In genomic region chr18:72672364-72673151, GRCh38 we compare ENCODE assay signal across 8 cellular contexts.
DNase-seq lines count a peak whose midpoint lies in the region; ATAC-seq, FAIRE-seq and TF ChIP-seq lines count a peak whose summit lies in the region.

No MANE protein-coding gene starts in this region.

- H3K36me3 ChIP-seq in RWPE2 (ENCODE audit: low read depth) (no peaks in the 10 kb centered on the region), fibroblast of lung (ENCODE audit: control insufficient read depth, insufficient read depth, low read length) (no peaks in the 10 kb centered on the region), small intestine (ENCODE audit: control insufficient read depth in 2 of 2, insufficient read depth in 2 of 2, low read length in 2 of 2) (no peaks in the 10 kb centered on the region)

- H3K27me3 ChIP-seq in RWPE2 (ENCODE audit: insufficient read depth, poor library complexity, severe bottlenecking) (no peaks in the 10 kb centered on the region), fibroblast of lung (ENCODE audit: control insufficient read depth, insufficient read depth, low read length) (no peaks in the 10 kb centered on the region), small intestine (ENCODE audit: control insufficient read depth in 2 of 2, insufficient read depth in 2 of 2, low read length in 2 of 2) (peaks cover 0 to 3% of the 10 kb centered on the region in 2 donors)

- H3K9me3 ChIP-seq in RWPE2 (ENCODE audit: severe bottlenecking) (no peaks in the 10 kb centered on the region), fibroblast of lung (ENCODE audit: control insufficient read depth, insufficient read depth, low read depth, low read length) (no peaks in the 10 kb centered on the region), small intestine (ENCODE audit: control insufficient read depth, low read depth) (no peaks in the 10 kb centered on the region)

- no peak overlapping the region for H3K9ac ChIP-seq in fibroblast of lung (ENCODE audit: insufficient read depth, low read length)

- no peak for FAIRE-seq in small intestine (lab: Jason Lieb, UNC)

- no peak overlapping the region for H2AFZ ChIP-seq in fibroblast of lung (ENCODE audit: low read length)

- ATAC-seq in GM21367 (IDR thresholded peaks at IDR 0.05; ENCODE audit: unreplicated experiment): peak; percentile 40
- peak; percentile 34 for ATAC-seq in HG03575 (IDR thresholded peaks at IDR 0.05; ENCODE audit: extremely low read depth, insufficient number of reproducible peaks, low FRiP score, unreplicated experiment)
- no peak for ATAC-seq in RWPE2 (ENCODE audit: low read depth)

- TF ChIP-seq CTCF in RWPE2 (IDR thresholded peaks at IDR 0.05; ENCODE audit: poor library complexity, severe bottlenecking) (peak; percentile 77), fibroblast of lung (conservative IDR thresholded peaks at IDR 0.05 in 1 of 2, IDR thresholded peaks at IDR 0.05 in 1 of 2; ENCODE audit: low read depth in 1 of 2, low read length in 2 of 2) (peak; percentile 40 to 54)

- DNase-seq in NCI-H82 (lab: John Stamatoyannopoulos, UW) (peak; percentile 42), NCI-H82 treated with DMSO at 0.1 percent for 48 hours (lab: John Stamatoyannopoulos, UW; ENCODE audit: unreplicated experiment) (no peak), RWPE2 (ENCODE audit: low spot score) (no peak), fibroblast of lung (ENCODE audit: low read depth in 2 of 2) (peak; percentile 18 to 23), small intestine (peak; percentile 27)
- no peak for DNase-seq in stimulated activated naive CD4-positive, alpha-beta T cell treated with Interleukin-2 at 50 U/mL for 16 hours (lab: John Stamatoyannopoulos, UW)

- 58 to 68% (median 67%) methylated on average over 9 of the region's 9 CpGs for WGBS in small intestine, 3 donors

- H3K27ac ChIP-seq in RWPE2 (ENCODE audit: poor library complexity, severe bottlenecking) (no peak overlapping the region), fibroblast of lung (ENCODE audit: insufficient read depth, low read length) (no peak overlapping the region), small intestine (ENCODE audit: low read depth in 1 of 2, low read length in 1 of 2) (no peak overlapping the region)

- H3K4me1 ChIP-seq in RWPE2 (ENCODE audit: insufficient read depth, poor library complexity, severe bottlenecking) (no peaks in the 10 kb centered on the region), fibroblast of lung (ENCODE audit: control insufficient read depth, extremely low read depth, insufficient read depth, low read length) (no peaks in the 10 kb centered on the region), small intestine (ENCODE audit: control insufficient read depth in 2 of 2, insufficient read depth in 1 of 2, low read depth in 1 of 2, low read length in 1 of 2) (no peaks in the 10 kb centered on the region)

- H3K4me3 ChIP-seq in RWPE2 (ENCODE audit: severe bottlenecking): no peak overlapping the region
- H3K4me3 ChIP-seq in fibroblast of lung (replicated peaks in 1 of 4; ENCODE audit: control extremely low read depth in 1 of 4, insufficient read depth in 1 of 4, low read depth in 3 of 4, low read length in 4 of 4): no peak overlapping the region
- H3K4me3 ChIP-seq in small intestine (ENCODE audit: low read depth in 1 of 2, low read length in 2 of 2): no peak overlapping the region

- no peak overlapping the region for H3K4me2 ChIP-seq in fibroblast of lung (ENCODE audit: extremely low read depth, insufficient read depth, low read length)

- no peaks in the 10 kb centered on the region for H3K79me2 ChIP-seq in fibroblast of lung (ENCODE audit: control insufficient read depth, insufficient read depth, low read length)

- H4K20me1 ChIP-seq in fibroblast of lung (ENCODE audit: control insufficient read depth, extremely low read depth, insufficient read depth, low read length): no peaks in the 10 kb centered on the region

Comparison
In these comparisons a context has a peak if more than half of its experiments do, and no peak if none do; other contexts are left out.
1. DNase-seq: peak in NCI-H82 (single experiment), fibroblast of lung (2 of 2) and small intestine (single experiment); none in NCI-H82 treated with DMSO at 0.1 percent for 48 hours (single experiment), RWPE2 (single experiment) and stimulated activated naive CD4-positive, alpha-beta T cell treated with Interleukin-2 at 50 U/mL for 16 hours (single experiment).